Comparison of ENCODE assay signal across 9 cellular contexts in genomic region chr15:52139599-52140462, GRCh38. TPM values are rescaled to one million over a fixed set of nuclear protein-coding genes. Genes with fewer than 3 reads are reported as not detected.
DNase-seq lines count a peak whose midpoint lies in the region; ATAC-seq and TF ChIP-seq lines count a peak whose summit lies in the region.
"Had no signal": no experiment of that assay in that cellular context is flagged by ENCODE, and none has a peak within 500 bp of the region (broad histone marks: within the 10 kb centered on the region; RNA-seq: fewer than 3 reads in every experiment).

No MANE protein-coding gene starts in this region.

- no peak overlapping the region for H3K4me3 ChIP-seq in esophagus squamous epithelium
- H3K4me3 ChIP-seq in neural cell (ENCODE audit: low read length): no peak overlapping the region

- H3K36me3 ChIP-seq in esophagus squamous epithelium (peaks cover 0 to 23% (median 0%) of the 10 kb centered on the region in 3 donors), neural cell (ENCODE audit: insufficient read depth, low read length) (peaks cover 2% of the 10 kb centered on the region)

- no peaks in the 10 kb centered on the region for H3K9me2 ChIP-seq in neural cell (ENCODE audit: insufficient read depth, low read length)

- intact Hi-C loops in esophagus squamous epithelium (cut with DNase I): loop anchor here (10.0 kb wide), 1 partner anchor 155 kb away; no protein-coding TSS in a partner anchor

- peak; percentile 53 for ATAC-seq in HG02885 (IDR thresholded peaks at IDR 0.05; ENCODE audit: poor library complexity, unreplicated experiment)
- ATAC-seq in GM18505 (IDR thresholded peaks at IDR 0.05; ENCODE audit: unreplicated experiment): no peak

- no peak overlapping the region for H3K4me2 ChIP-seq in neural cell (ENCODE audit: low read length)

- H3K9ac ChIP-seq in neural cell (ENCODE audit: low read length): no peak overlapping the region

- H3K4me1 ChIP-seq in esophagus squamous epithelium: peaks cover 0 to 16% (median 0%) of the 10 kb centered on the region in 3 donors

- no peaks in the 10 kb centered on the region for H4K20me1 ChIP-seq in neural cell (ENCODE audit: insufficient read depth)

- no peak overlapping the region for H2AFZ ChIP-seq in neural cell (ENCODE audit: low read depth, low read length)

- H3K79me2 ChIP-seq in neural cell (replicated peaks; ENCODE audit: insufficient read depth, low read length): no peaks in the 10 kb centered on the region

- TF ChIP-seq CTCF in esophagus squamous epithelium (IDR thresholded peaks at IDR 0.05) (peak; percentile 72 to 87 (median 82)), neural cell (IDR thresholded peaks at IDR 0.05; ENCODE audit: poor library complexity, severe bottlenecking) (peak; percentile 64)

- H3F3A ChIP-seq in neural cell (ENCODE audit: insufficient read depth, low read length, poor library complexity, severe bottlenecking): no peaks in the 10 kb centered on the region

- TF ChIP-seq POLR2A in esophagus squamous epithelium (IDR thresholded peaks at IDR 0.05) (no peak), GM18505 (IDR thresholded peaks at IDR 0.05; ENCODE audit: borderline replicate concordance, extremely low read depth, insufficient read depth, insufficient read length) (no peak)

- peak overlapping the region in 1 of 4 donors; percentile 22 for H3K27ac ChIP-seq in esophagus squamous epithelium
- H3K27ac ChIP-seq in neural cell (ENCODE audit: low read length): no peak overlapping the region

- no peaks in the 10 kb centered on the region for H3K27me3 ChIP-seq in esophagus squamous epithelium
- H3K27me3 ChIP-seq in neural cell (ENCODE audit: insufficient read depth, low read depth, low read length): no peaks in the 10 kb centered on the region

- no peak for TF ChIP-seq EP300 in neural cell (conservative IDR thresholded peaks at IDR 0.05; ENCODE audit: poor library complexity, severe bottlenecking)

- WGBS in esophagus squamous epithelium, 2 donors: 61 to 64% methylated on average over 15 to 16 of the region's 17 CpGs

- DNase-seq in GDM1 (lab: John Stamatoyannopoulos, UW): peak; percentile 47
- DNase-seq in OCI-M1 (lab: John Stamatoyannopoulos, UW): peak; percentile 85
- DNase-seq in activated T-cell treated with anti-CD3 and anti-CD28 coated beads for 48 hours (ENCODE audit: low read depth): peak; percentile 63
- DNase-seq in esophagus squamous epithelium (lab: John Stamatoyannopoulos, UW): no peak
- peak; percentile 51 for DNase-seq in stromal cell of bone marrow (ENCODE audit: low read depth)

- TF ChIP-seq RAD21 in neural cell (conservative IDR thresholded peaks at IDR 0.05): peak; percentile 42

- H3K9me3 ChIP-seq in esophagus squamous epithelium: no peaks in the 10 kb centered on the region
- no peaks in the 10 kb centered on the region for H3K9me3 ChIP-seq in neural cell (ENCODE audit: low read length)

TF ChIP-seq in neural cell, 6 proteins besides CTCF, POLR2A, EP300 and RAD21:
- peak; percentile 66 for TF ChIP-seq SMC3 (conservative IDR thresholded peaks at IDR 0.05; ENCODE audit: poor library complexity)
- no peak for TF ChIP-seq POLR2AphosphoS5 (IDR thresholded peaks at IDR 0.05)
- no peak for TF ChIP-seq MXI1 (conservative IDR thresholded peaks at IDR 0.05; ENCODE audit: poor library complexity, severe bottlenecking)

RNA-seq across cellular contexts. Expression of gene BCL2L10, which starts 27.3 kb away (rescaled TPM):
- total RNA-seq in esophagus squamous epithelium: 10 to 100 TPM in 1 of 4 donors, 1 to 10 TPM in 3; 4.5 to 14.4 (median 5.9) TPM
- polyA plus RNA-seq in neural cell: 0.24 TPM in 1 of 2 replicates, not detected in the other
- not detected in 2 replicates for polyA minus RNA-seq in neural cell
- total RNA-seq: mononuclear cell had no signal

RNA-seq across cellular contexts. Expression of gene GNB5, which starts 51.4 kb away (rescaled TPM):
- 10 to 100 TPM; 16.4 to 22.3 (median 19.9) TPM for total RNA-seq in esophagus squamous epithelium
- polyA plus RNA-seq in neural cell: 89.6 and 116 TPM in 2 replicates
- polyA minus RNA-seq in neural cell: 81.8 and 90.1 TPM in 2 replicates
